Comparison of ENCODE assay signal across 25 cellular contexts in genomic region chr1:51639694-51640093, GRCh38.
"Had no signal": no experiment of that assay in that cellular context is flagged by ENCODE, and none has a peak within 500 bp of the region (broad histone marks: within the 10 kb centered on the region; RNA-seq: fewer than 3 reads in every experiment).

No MANE protein-coding gene starts in this region.

- H3K27ac ChIP-seq: heart right ventricle, hepatocyte, left ventricle myocardium inferior, neural progenitor cell, ovary, skin epidermis, transverse colon had no signal

- DNase-seq: heart right ventricle; islet precursor cell; left ventricle myocardium inferior; mesendoderm; naive B cell; natural killer cell; nephron progenitor cell; retina; right cardiac atrium; stimulated activated CD4-positive, alpha-beta T cell treated with anti-CD3 and anti-CD28 coated beads, Interleukin-2, amount 100 ng/mL, for 48 hours; stimulated activated CD4-positive, alpha-beta T cell treated with anti-CD3 and anti-CD28 coated beads, Interleukin-4, amount 100 ng/mL, for 4 hours; stimulated activated CD8-positive, alpha-beta memory T cell treated with anti-CD3 and anti-CD28 coated beads, Interleukin-4, amount 100 ng/mL, for 48 hours; stimulated activated naive CD4-positive, alpha-beta T cell treated with Interleukin-2 at 50 U/mL for 16 hours; stimulated activated naive CD8-positive, alpha-beta T cell treated with anti-CD3 and anti-CD28 coated beads, Interleukin-15, amount 100 ng/mL, for 72 hours; substantia nigra; transverse colon had no signal

- ATAC-seq: heart right ventricle; natural killer cell; right cardiac atrium; sciatic nerve; stimulated activated memory B cell treated with anti-CD40 and anti-IgM and Interleukin-4, amounts not matched to agents 10 μg/mL and 1 μg/mL and 100 μg/mL, for 72 hours; stimulated activated naive CD8-positive, alpha-beta T cell treated with anti-CD3 and anti-CD28 coated beads, Interleukin-15, amount 100 ng/mL, for 72 hours had no signal

- H3K9me3 ChIP-seq: heart right ventricle, left ventricle myocardium inferior, ovary, transverse colon had no signal

- H3K4me2 ChIP-seq: hepatocyte, neural progenitor cell had no signal

- H3K27ac Mint-ChIP-seq: mesothelial cell of epicardium; natural killer cell; nephron progenitor cell; neural progenitor cell; stimulated activated memory B cell treated with anti-CD40 and anti-IgM and Interleukin-4, amounts not matched to agents 10 μg/mL and 1 μg/mL and 100 μg/mL, for 72 hours; stimulated activated naive CD8-positive, alpha-beta T cell treated with anti-CD3 and anti-CD28 coated beads, Interleukin-15, amount 100 ng/mL, for 72 hours had no signal

- H2AFZ ChIP-seq: hepatocyte, neural progenitor cell had no signal

- H3K4me3 ChIP-seq: heart right ventricle, hepatocyte, left ventricle myocardium inferior, lung, neural progenitor cell, ovary, skin epidermis, transverse colon had no signal

- H3K4me3 Mint-ChIP-seq: mesothelial cell of epicardium; naive B cell; natural killer cell; nephron progenitor cell; neural progenitor cell; stimulated activated memory B cell treated with anti-CD40 and anti-IgM and Interleukin-4, amounts not matched to agents 10 μg/mL and 1 μg/mL and 100 μg/mL, for 72 hours; stimulated activated naive CD8-positive, alpha-beta T cell treated with anti-CD3 and anti-CD28 coated beads, Interleukin-15, amount 100 ng/mL, for 72 hours had no signal

- H3K36me3 Mint-ChIP-seq: natural killer cell had no signal

- H3K9me3 Mint-ChIP-seq: natural killer cell; neural progenitor cell; stimulated activated memory B cell treated with anti-CD40 and anti-IgM and Interleukin-4, amounts not matched to agents 10 μg/mL and 1 μg/mL and 100 μg/mL, for 72 hours; stimulated activated naive CD8-positive, alpha-beta T cell treated with anti-CD3 and anti-CD28 coated beads, Interleukin-15, amount 100 ng/mL, for 72 hours had no signal

- H3K27me3 ChIP-seq: heart right ventricle, hepatocyte, neural progenitor cell, ovary, transverse colon had no signal

- H3K27me3 Mint-ChIP-seq: naive B cell; progenitor cell of endocrine pancreas; stimulated activated memory B cell treated with anti-CD40 and anti-IgM and Interleukin-4, amounts not matched to agents 10 μg/mL and 1 μg/mL and 100 μg/mL, for 72 hours; stimulated activated naive CD8-positive, alpha-beta T cell treated with anti-CD3 and anti-CD28 coated beads, Interleukin-15, amount 100 ng/mL, for 72 hours had no signal

- H3K36me3 ChIP-seq: heart right ventricle, left ventricle myocardium inferior, neural progenitor cell, ovary, transverse colon had no signal
